ENCODE assay signal across 8 cellular contexts in the genomic region with DNA sequence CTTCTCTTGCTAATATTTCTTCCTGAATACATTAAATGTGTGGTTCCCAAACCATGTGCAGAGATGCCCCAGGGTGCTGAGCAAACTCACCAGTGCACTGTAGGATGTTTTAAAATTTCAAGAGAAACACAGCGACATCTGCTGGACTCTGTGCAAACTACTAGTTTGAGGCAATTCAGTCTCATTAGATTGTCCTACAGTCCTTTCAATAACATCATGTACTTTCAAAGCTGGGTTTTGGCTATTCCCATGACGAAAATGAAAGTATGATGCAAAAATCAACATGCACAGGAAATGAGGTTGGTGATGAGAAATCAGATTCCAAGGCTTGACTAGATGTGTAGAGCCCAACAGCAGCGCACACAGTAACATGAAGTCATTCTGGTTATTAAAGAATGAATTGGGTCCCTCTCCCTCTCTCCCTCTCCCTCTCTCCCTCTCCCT.
DNase-seq lines count a peak whose midpoint lies in the region; ATAC-seq lines count a peak whose summit lies in the region.

No MANE protein-coding gene starts in this region.

- no peaks in the 10 kb centered on the region for H3K27me3 Mint-ChIP-seq in activated CD4-positive, alpha-beta T cell treated with anti-CD3 and anti-CD28 coated beads for 36 hours

- H3K9me2 ChIP-seq in GM23248 (ENCODE audit: insufficient read depth), result no peaks in the 10 kb centered on the region

- intact Hi-C loops in activated CD4-positive, alpha-beta T cell treated with anti-CD3 and anti-CD28 coated beads for 36 hours (cut with DNase I, micrococcal nuclease), result loop anchor here in 1 of 2 experiments (2.0 kb wide), 1 partner anchor 225 kb away; no protein-coding TSS in a partner anchor

- no peaks in the 10 kb centered on the region for H3K9me3 Mint-ChIP-seq in activated CD4-positive, alpha-beta T cell treated with anti-CD3 and anti-CD28 coated beads for 36 hours (ENCODE audit: low read depth)

- DNase-seq in AG08395 (ENCODE audit: low spot score) (peak; percentile 62), GM23248 (peak; percentile 65), NCI-H446 treated with DMSO at 0.1 percent for 48 hours (lab: John Stamatoyannopoulos, UW) (peak; percentile 34), dermis microvascular lymphatic vessel endothelial cell (ENCODE audit: low read depth in 2 of 2) (peak; percentile 63 to 64), mesenchymal stem cell (peak; percentile 80)
- DNase-seq in activated CD4-positive, alpha-beta T cell treated with anti-CD3 and anti-CD28 coated beads for 36 hours, result peak; percentile 73
- peak; percentile 13 for DNase-seq in stimulated activated CD8-positive, alpha-beta memory T cell treated with anti-CD3 and anti-CD28 coated beads, Interleukin-7, amount 100 ng/mL, for 24 hours (ENCODE audit: low read depth)

- no peak overlapping the region for H3K14ac ChIP-seq in mesenchymal stem cell (ENCODE audit: low read length in 2 of 2)

- no peak overlapping the region for H2BK12ac ChIP-seq in mesenchymal stem cell (ENCODE audit: low read length in 2 of 2)

- H3K27ac ChIP-seq in GM23248 (no peak overlapping the region), mesenchymal stem cell (ENCODE audit: low read length, poor library complexity, severe bottlenecking) (no peak overlapping the region)

- H3K4me3 ChIP-seq in GM23248 (no peak overlapping the region), mesenchymal stem cell (ENCODE audit: insufficient read depth in 1 of 2, low read depth in 1 of 2, low read length in 2 of 2) (no peak overlapping the region)

- no peak overlapping the region for H3K4ac ChIP-seq in mesenchymal stem cell (ENCODE audit: low read depth in 1 of 2, low read length in 2 of 2)

- 31 to 36% methylated on average over 3 of the region's 3 CpGs for WGBS in GM23248 (ENCODE audit: low coverage in 1 of 2, low lambda C conversion rate in 2 of 2, missing lambda C conversion rate in 2 of 2), 2 experiments
- WGBS in mesenchymal stem cell, result 100% methylated on average over 1 of the region's 3 CpGs

- POLR2A ChIA-PET in activated CD4-positive, alpha-beta T cell treated with anti-CD3 and anti-CD28 coated beads for 36 hours (lab: Charles Lee), result no interaction called here

- in situ Hi-C loops in GM23248 (cut with MboI), result no loop called here

- peaks cover 5% of the 10 kb centered on the region for H3F3A ChIP-seq in GM23248 (ENCODE audit: insufficient read depth)

- H3K23ac ChIP-seq in mesenchymal stem cell (ENCODE audit: low read length in 2 of 2), result no peak overlapping the region

- ATAC-seq in activated CD4-positive, alpha-beta T cell treated with anti-CD3 and anti-CD28 coated beads for 36 hours, result peak; percentile 95
- ATAC-seq in GM19395 (IDR thresholded peaks at IDR 0.05; ENCODE audit: unreplicated experiment), result no peak

- no peak overlapping the region for H3K27ac Mint-ChIP-seq in activated CD4-positive, alpha-beta T cell treated with anti-CD3 and anti-CD28 coated beads for 36 hours

- H3K79me1 ChIP-seq in mesenchymal stem cell (replicated peaks; ENCODE audit: low read length, poor library complexity, severe bottlenecking), result peaks cover 14% of the 10 kb centered on the region

- no peak overlapping the region for H4K8ac ChIP-seq in mesenchymal stem cell (ENCODE audit: low read length)

- H4K20me1 ChIP-seq in GM23248 (ENCODE audit: insufficient read depth), result no peaks in the 10 kb centered on the region

- no peak overlapping the region for H2AK5ac ChIP-seq in mesenchymal stem cell (ENCODE audit: low read length, severe bottlenecking)

- no peak overlapping the region for H4K91ac ChIP-seq in mesenchymal stem cell (ENCODE audit: low read length)

- H3K36me3 ChIP-seq in GM23248 (ENCODE audit: low read depth) (peaks cover 41% of the 10 kb centered on the region), mesenchymal stem cell (ENCODE audit: control insufficient read depth in 1 of 2, insufficient read depth in 2 of 2, low read depth in 1 of 2, low read length in 2 of 2) (peaks cover 42 to 71% of the 10 kb centered on the region in 2 experiments)

- H3K4me2 ChIP-seq in GM23248 (ENCODE audit: unreplicated experiment) (no peak overlapping the region), mesenchymal stem cell (ENCODE audit: low read length, poor library complexity, severe bottlenecking) (no peak overlapping the region)

- no peak overlapping the region for H3K18ac ChIP-seq in mesenchymal stem cell (ENCODE audit: low read depth in 1 of 2, low read length in 2 of 2)

- no peak overlapping the region for H2BK15ac ChIP-seq in mesenchymal stem cell (ENCODE audit: low read depth, poor library complexity, severe bottlenecking)

- H2BK5ac ChIP-seq in mesenchymal stem cell (ENCODE audit: low read depth, low read length, poor library complexity, severe bottlenecking), result no peak overlapping the region

- peaks cover 6% of the 10 kb centered on the region; the same call in 1 of the 2 replicates for H3K79me2 ChIP-seq in GM23248 (ENCODE audit: insufficient read depth)

- H2AFZ ChIP-seq in GM23248 (no peak overlapping the region), mesenchymal stem cell (ENCODE audit: low read depth, low read length) (no peak overlapping the region)

- H3K4me3 Mint-ChIP-seq in activated CD4-positive, alpha-beta T cell treated with anti-CD3 and anti-CD28 coated beads for 36 hours, result no peak overlapping the region

- H3K4me1 Mint-ChIP-seq in activated CD4-positive, alpha-beta T cell treated with anti-CD3 and anti-CD28 coated beads for 36 hours, result peaks cover 13% of the 10 kb centered on the region

- no peaks in the 10 kb centered on the region for H3K27me3 ChIP-seq in GM23248 (replicated peaks; ENCODE audit: insufficient read depth)
- no peaks in the 10 kb centered on the region for H3K27me3 ChIP-seq in mesenchymal stem cell (ENCODE audit: control insufficient read depth in 1 of 2, insufficient read depth in 1 of 2, low read length in 2 of 2)

- no peaks in the 10 kb centered on the region for H3K9me3 ChIP-seq in GM23248 (ENCODE audit: low read depth)
- no peaks in the 10 kb centered on the region for H3K9me3 ChIP-seq in mesenchymal stem cell (ENCODE audit: control insufficient read depth, low read length)

- no peak overlapping the region for H2BK120ac ChIP-seq in mesenchymal stem cell (ENCODE audit: low read depth, low read length)

- H3K4me1 ChIP-seq in GM23248 (ENCODE audit: insufficient read depth), result peaks cover 2% of the 10 kb centered on the region; the same call in 1 of the 2 replicates
- H3K4me1 ChIP-seq in mesenchymal stem cell (ENCODE audit: control insufficient read depth, insufficient read depth, low read depth, low read length), result no peaks in the 10 kb centered on the region

- H3K36me3 Mint-ChIP-seq in activated CD4-positive, alpha-beta T cell treated with anti-CD3 and anti-CD28 coated beads for 36 hours (ENCODE audit: low read depth), result peaks cover 33% of the 10 kb centered on the region

- CTCF ChIA-PET in activated CD4-positive, alpha-beta T cell treated with anti-CD3 and anti-CD28 coated beads for 36 hours (lab: Charles Lee), result interaction anchor here (0.8 to 3.3 kb wide), 32 partner anchors 10 to 437 kb away, joined by 3 to 30 read pairs (median 4); a partner anchor contains a TSS

- H3K9ac ChIP-seq in GM23248, result no peak overlapping the region
- no peak overlapping the region for H3K9ac ChIP-seq in mesenchymal stem cell (ENCODE audit: low read length)

Comparison
In these comparisons a context has a peak if more than half of its experiments do, and no peak if none do; other contexts are left out.
1. DNase-seq: peak in every context shown above with its lines; median percentile 80 in mesenchymal stem cell; 73 in activated CD4-positive, alpha-beta T cell treated with anti-CD3 and anti-CD28 coated beads for 36 hours; 65 in GM23248; 64 in dermis microvascular lymphatic vessel endothelial cell; 62 in AG08395; 34 in NCI-H446 treated with DMSO at 0.1 percent for 48 hours; 13 in stimulated activated CD8-positive, alpha-beta memory T cell treated with anti-CD3 and anti-CD28 coated beads, Interleukin-7, amount 100 ng/mL, for 24 hours.